In genomic region chr11:58576792-58577440, GRCh38 we compare ENCODE assay signal across 8 cellular contexts. TPM values are rescaled to one million over a fixed set of nuclear protein-coding genes. Genes with fewer than 3 reads are reported as not detected.
DNase-seq lines count a peak whose midpoint lies in the region; ATAC-seq and TF ChIP-seq lines count a peak whose summit lies in the region.

No MANE protein-coding gene starts in this region.

- no peaks in the 10 kb centered on the region for H3K9me3 Mint-ChIP-seq in activated CD8-positive, alpha-beta T cell treated with anti-CD3 and anti-CD28 coated beads, Interleukin-2, amount 10 ng/mL, durations not matched to agents 7 days and 5 days (ENCODE audit: insufficient read depth)

- H3K27me3 Mint-ChIP-seq in activated CD8-positive, alpha-beta T cell treated with anti-CD3 and anti-CD28 coated beads, Interleukin-2, amount 10 ng/mL, durations not matched to agents 7 days and 5 days (ENCODE audit: low read depth): no peaks in the 10 kb centered on the region

- peaks cover 38% of the 10 kb centered on the region for H3K4me1 Mint-ChIP-seq in activated CD8-positive, alpha-beta T cell treated with anti-CD3 and anti-CD28 coated beads, Interleukin-2, amount 10 ng/mL, durations not matched to agents 7 days and 5 days (ENCODE audit: low read depth)

- H3K27me3 ChIP-seq in HUES6 (ENCODE audit: control insufficient read depth, insufficient read depth, low read length) (no peaks in the 10 kb centered on the region), gastrocnemius medialis (no peaks in the 10 kb centered on the region)

- H3K36me3 ChIP-seq in HUES6 (ENCODE audit: control insufficient read depth, insufficient read depth, low read length) (no peaks in the 10 kb centered on the region; the same call in 1 of the 2 replicates), gastrocnemius medialis (no peaks in the 10 kb centered on the region)

- H3K9me3 ChIP-seq in HUES6 (ENCODE audit: control insufficient read depth, insufficient read depth, low read depth, low read length) (no peaks in the 10 kb centered on the region), gastrocnemius medialis (no peaks in the 10 kb centered on the region)

- TF ChIP-seq POLR2A in gastrocnemius medialis (IDR thresholded peaks at IDR 0.05): no peak

- peaks cover 13% of the 10 kb centered on the region for H3K4me1 ChIP-seq in HUES6 (ENCODE audit: control insufficient read depth, insufficient read depth, low read length)
- H3K4me1 ChIP-seq in gastrocnemius medialis: peaks cover 60 to 64% of the 10 kb centered on the region in 2 donors

- DNase-seq in Daoy (ENCODE audit: low read depth) (peak; percentile 40), glomerular visceral epithelial cell (ENCODE audit: extremely low spot score) (peak; percentile 34), gastrocnemius medialis (no peak), NCI-H2227 (lab: John Stamatoyannopoulos, UW; ENCODE audit: unreplicated experiment) (no peak)
- no peak for DNase-seq in activated CD8-positive, alpha-beta T cell treated with anti-CD3 and anti-CD28 coated beads, Interleukin-2, amount 10 ng/mL, durations not matched to agents 7 days and 5 days

- H3K4me3 ChIP-seq in HUES6 (ENCODE audit: low read depth, low read length) (peak overlapping the region; percentile 88), gastrocnemius medialis (peak overlapping the region; percentile 91 to 95 (median 94))

- CTCF ChIA-PET in activated CD8-positive, alpha-beta T cell treated with anti-CD3 and anti-CD28 coated beads, Interleukin-2, amount 10 ng/mL, durations not matched to agents 7 days and 5 days (lab: Charles Lee): interaction anchor here (0.6 to 8.1 kb wide), 27 partner anchors 9 to 595 kb away, joined by 3 to 100 read pairs (median 5); partner anchors contain the start of gene DTX4

- intact Hi-C loops in gastrocnemius medialis (cut with DNase I; ENCODE audit: low total_unique reads): loop anchor here (1.0 to 10.0 kb wide), 7 partner anchors 52 to 1090 kb away; partner anchors contain the start of genes FAM111A, MED19, OSBP and PATL1

- peak overlapping the region; percentile 71; the same call in 1 of the 2 replicates for H3K27ac ChIP-seq in HUES6 (ENCODE audit: low read depth, low read length)
- peak overlapping the region; percentile 98 to 100 (median 100) for H3K27ac ChIP-seq in gastrocnemius medialis

- peak overlapping the region; percentile 100 for H3K27ac Mint-ChIP-seq in activated CD8-positive, alpha-beta T cell treated with anti-CD3 and anti-CD28 coated beads, Interleukin-2, amount 10 ng/mL, durations not matched to agents 7 days and 5 days

- peak overlapping the region; percentile 99 for H3K9ac ChIP-seq in HUES6 (ENCODE audit: low read length)

- peak in 4 of 5 experiments; percentile 20 to 48 (median 30) for TF ChIP-seq CTCF in gastrocnemius medialis (IDR thresholded peaks at IDR 0.05 in 4 of 5, conservative IDR thresholded peaks at IDR 0.05 in 1 of 5)

- in situ Hi-C loops in gastrocnemius medialis (cut with MboI; ENCODE audit: low sequenced_read_pairs in 4 of 4): loop anchor here in 3 of 4 donors (5.0 to 25.0 kb wide), 5 partner anchors 48 to 915 kb away; partner anchors contain the start of genes CLP1 (in 1 of the 3), CNTF (in 1 of the 3), MED19 (in 1 of the 3) and TMX2 (in 1 of the 3)

- no peak for ATAC-seq in activated CD8-positive, alpha-beta T cell treated with anti-CD3 and anti-CD28 coated beads, Interleukin-2, amount 10 ng/mL, durations not matched to agents 7 days and 5 days
- ATAC-seq in gastrocnemius medialis: no peak
- no peak for ATAC-seq in HG03097 (IDR thresholded peaks at IDR 0.05; ENCODE audit: low FRiP score, unreplicated experiment)
- no peak for ATAC-seq in HG03460 (IDR thresholded peaks at IDR 0.05; ENCODE audit: unreplicated experiment)

- POLR2A ChIA-PET in activated CD8-positive, alpha-beta T cell treated with anti-CD3 and anti-CD28 coated beads, Interleukin-2, amount 10 ng/mL, durations not matched to agents 7 days and 5 days (lab: Charles Lee): interaction anchor here (0.5 to 3.0 kb wide), 17 partner anchors 8 to 1179 kb away, joined by 3 to 23 read pairs (median 4); partner anchors contain the start of gene STX3

- peak overlapping the region; percentile 85 for H3K4me3 Mint-ChIP-seq in activated CD8-positive, alpha-beta T cell treated with anti-CD3 and anti-CD28 coated beads, Interleukin-2, amount 10 ng/mL, durations not matched to agents 7 days and 5 days

- H3K36me3 Mint-ChIP-seq in activated CD8-positive, alpha-beta T cell treated with anti-CD3 and anti-CD28 coated beads, Interleukin-2, amount 10 ng/mL, durations not matched to agents 7 days and 5 days (ENCODE audit: low read depth): peaks cover 37% of the 10 kb centered on the region

RNA-seq across cellular contexts. Expression of gene LPXN, which starts 1.3 kb away (rescaled TPM):
- 94.8 and 132 TPM in 2 replicates for total RNA-seq in Daoy (2014; rRNA removed; shearing (Covaris generic))
- total RNA-seq in activated CD8-positive, alpha-beta T cell treated with anti-CD3 and anti-CD28 coated beads, Interleukin-2, amount 10 ng/mL, durations not matched to agents 7 days and 5 days: 100 to 1,000 TPM; 159 to 169 TPM
- 1 to 10 TPM; 1.0 to 2.2 (median 1.9) TPM for total RNA-seq in gastrocnemius medialis

RNA-seq across cellular contexts. Expression of gene ZFP91, which starts 1.9 kb away (rescaled TPM):
- total RNA-seq in Daoy (2014; rRNA removed; shearing (Covaris generic)): 44.6 and 50.5 TPM in 2 replicates
- 10 to 100 TPM; 59.9 to 60.1 TPM for total RNA-seq in activated CD8-positive, alpha-beta T cell treated with anti-CD3 and anti-CD28 coated beads, Interleukin-2, amount 10 ng/mL, durations not matched to agents 7 days and 5 days
- total RNA-seq in gastrocnemius medialis: 10 to 100 TPM; 59.0 to 94.7 (median 90.6) TPM

RNA-seq across cellular contexts. Expression of gene CNTF, which starts 45.5 kb away (rescaled TPM):
- total RNA-seq in Daoy (2014; rRNA removed; shearing (Covaris generic)): 0.65 and 1.8 TPM in 2 replicates
- 1 to 10 TPM; 2.8 to 4.2 TPM for total RNA-seq in activated CD8-positive, alpha-beta T cell treated with anti-CD3 and anti-CD28 coated beads, Interleukin-2, amount 10 ng/mL, durations not matched to agents 7 days and 5 days
- 1 to 10 TPM; 3.2 to 8.5 (median 4.0) TPM for total RNA-seq in gastrocnemius medialis

Comparison
In these comparisons a context has a peak if more than half of its experiments do, and no peak if none do; other contexts are left out.
1. DNase-seq: peak in Daoy (single experiment) and glomerular visceral epithelial cell (single experiment); none in activated CD8-positive, alpha-beta T cell treated with anti-CD3 and anti-CD28 coated beads, Interleukin-2, amount 10 ng/mL, durations not matched to agents 7 days and 5 days (single experiment), gastrocnemius medialis (0 of 2) and NCI-H2227 (single experiment).
2. RNA of gene LPXN, which starts 1.3 kb away (total RNA-seq): 159 to 169 TPM in activated CD8-positive, alpha-beta T cell treated with anti-CD3 and anti-CD28 coated beads, Interleukin-2, amount 10 ng/mL, durations not matched to agents 7 days and 5 days and 94.8 to 132 TPM in Daoy; 1.0 to 2.2 TPM in gastrocnemius medialis; every median in the first group is over 10 times any median in the second.